Comparison of ENCODE assay signal across 34 cellular contexts in the genomic region with DNA sequence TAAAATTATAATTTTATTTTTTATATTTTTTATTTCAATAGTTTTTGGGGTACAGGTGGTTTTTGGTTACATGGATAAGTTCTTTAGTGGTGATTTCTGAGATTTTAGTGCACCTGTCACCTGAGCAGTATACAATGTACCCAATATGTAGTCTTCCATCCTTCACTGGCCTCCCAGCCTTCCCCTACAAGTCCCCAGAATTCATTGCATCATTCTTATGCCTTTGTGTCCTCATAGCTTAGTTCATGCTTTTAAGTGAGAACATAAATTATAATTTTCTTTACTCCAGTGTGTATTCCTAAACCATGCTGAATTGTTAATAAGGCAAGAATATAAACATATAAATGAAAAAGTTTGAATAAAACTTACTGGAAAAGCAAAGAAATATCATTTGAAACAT.
"Had no signal": no experiment of that assay in that cellular context is flagged by ENCODE, and none has a peak within 500 bp of the region (broad histone marks: within the 10 kb centered on the region; RNA-seq: fewer than 3 reads in every experiment).

No MANE protein-coding gene starts in this region.

- DNase-seq: Karpas-422, Kasumi-1, MG63, MM.1S, MV-4-11, NCI-H1048, NCI-H1092, NCI-H1092 treated with DMSO at 0.1 percent for 48 hours, NCI-H1105, NCI-H1105 treated with DMSO at 0.1 percent for 48 hours, NCI-H1417, NCI-H1417 treated with DMSO at 0.1 percent for 48 hours, NCI-H1436, NCI-H1436 treated with DMSO at 0.1 percent for 48 hours, NCI-H146, NCI-H1694, NCI-H1694 treated with DMSO at 0.1 percent for 48 hours, NCI-H187, NCI-H187 treated with DMSO at 0.1 percent for 48 hours, NCI-H1930, NCI-H2029, NCI-H2029 treated with DMSO at 0.1 percent for 48 hours, NCI-H2081, NCI-H2081 treated with DMSO at 0.1 percent for 48 hours, NCI-H2107, NCI-H2171, NCI-H2171 treated with DMSO at 0.1 percent for 48 hours, NCI-H2227 treated with DMSO at 0.1 percent for 48 hours, NCI-H226, NCI-H345, NCI-H446, NCI-H446 treated with DMSO at 0.1 percent for 48 hours, NCI-H510A, NCI-H510A treated with DMSO at 0.1 percent for 48 hours had no signal

- H3K27me3 ChIP-seq: MG63 had no signal

- H3K4me3 ChIP-seq: MG63 had no signal

- H3K9me3 ChIP-seq: MG63 had no signal

- H3K36me3 ChIP-seq: MG63 had no signal
